In the genomic region with DNA sequence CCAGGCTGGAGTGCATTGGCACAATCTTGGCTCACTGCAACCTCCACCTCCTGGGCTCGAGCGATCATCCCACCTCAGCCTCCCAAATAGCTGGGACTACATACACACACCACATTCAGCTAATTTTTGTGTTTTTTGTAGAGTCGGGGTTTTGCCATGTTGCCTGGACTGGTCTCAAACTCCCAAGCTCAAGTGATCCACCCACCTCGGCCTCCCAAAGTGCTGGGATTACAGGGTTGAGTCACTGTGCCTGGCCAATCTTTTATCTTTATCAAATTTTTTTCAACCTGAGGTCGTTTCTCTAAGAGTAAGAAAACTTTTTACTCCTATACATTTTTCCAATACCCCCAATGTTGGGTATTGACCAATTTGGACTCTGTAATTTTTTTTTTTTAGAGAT, we compare ENCODE assay signal across 22 cellular contexts. TPM values are rescaled to one million over a fixed set of nuclear protein-coding genes. Genes with fewer than 3 reads are reported as not detected.
A peak's percentile ranks its signal among the peaks of the same experiment; 100 is the strongest.
DNase-seq lines count a peak whose midpoint lies in the region; ATAC-seq, FAIRE-seq and TF ChIP-seq lines count a peak whose summit lies in the region.
"Had no signal": no experiment of that assay in that cellular context is flagged by ENCODE, and none has a peak within 500 bp of the region (broad histone marks: within the 10 kb centered on the region; RNA-seq: fewer than 3 reads in every experiment).

No MANE protein-coding gene starts in this region.

- no peaks in the 10 kb centered on the region for H3K27me3 Mint-ChIP-seq in astrocyte (ENCODE audit: low read depth, unreplicated experiment)
- H3K27me3 Mint-ChIP-seq: activated naive CD8-positive, alpha-beta T cell; B cell had no signal

- FAIRE-seq in astrocyte (lab: Jason Lieb, UNC) = no peak

- H3K36me3 ChIP-seq in ACC112 (ENCODE audit: insufficient read depth, low read length) = no peaks in the 10 kb centered on the region
- H3K36me3 ChIP-seq in astrocyte (ENCODE audit: insufficient read depth, low read length) = no peaks in the 10 kb centered on the region
- H3K36me3 ChIP-seq in A673 (ENCODE audit: insufficient read depth, low read length, poor library complexity, severe bottlenecking) = no peaks in the 10 kb centered on the region
- H3K36me3 ChIP-seq: stomach, tibial artery had no signal

- no peaks in the 10 kb centered on the region for H3K9me3 Mint-ChIP-seq in astrocyte (ENCODE audit: unreplicated experiment)
- H3K9me3 Mint-ChIP-seq: central memory CD8-positive, alpha-beta T cell; natural killer cell had no signal

- no peak for ATAC-seq in GM18870 (IDR thresholded peaks at IDR 0.05; ENCODE audit: unreplicated experiment)
- ATAC-seq: natural killer cell had no signal

- CTCF ChIA-PET in A673 (lab: Charles Lee) = no interaction called here

- no TSS peak for BruUV-seq in A673 (replicated peaks; lab: Mats Ljungman, UMichigan)

- peak overlapping the region; percentile 15 for H2AFZ ChIP-seq in ACC112 (ENCODE audit: low read length, unreplicated experiment)
- H2AFZ ChIP-seq in astrocyte (ENCODE audit: low read depth, low read length) = peak overlapping the region; percentile 73

- intact Hi-C loops in A673 (cut with micrococcal nuclease; ENCODE audit: unreplicated experiment) = no loop called here

- H4K20me1 ChIP-seq in astrocyte (ENCODE audit: insufficient read depth, low read length) = no peaks in the 10 kb centered on the region

- no peak for TF ChIP-seq CTCF in astrocyte (IDR thresholded peaks at IDR 0.05; ENCODE audit: insufficient read depth, low read depth, low read length)
- TF ChIP-seq CTCF in A673 (conservative IDR thresholded peaks at IDR 0.05; ENCODE audit: low read depth, low read length) = no peak

- H3K79me2 ChIP-seq in ACC112 (ENCODE audit: control insufficient read depth, insufficient read depth, low read length, unreplicated experiment) (no peaks in the 10 kb centered on the region), astrocyte (ENCODE audit: insufficient read depth, low read length) (no peaks in the 10 kb centered on the region)

- H3K4me1 ChIP-seq in ACC112 (ENCODE audit: control insufficient read depth, insufficient read depth, low read length, unreplicated experiment) (peaks cover 14% of the 10 kb centered on the region), astrocyte (ENCODE audit: insufficient read depth, low read length) (peaks cover 14% of the 10 kb centered on the region), A673 (ENCODE audit: insufficient read depth, low read length, poor library complexity, severe bottlenecking) (peaks cover 4% of the 10 kb centered on the region)
- H3K4me1 ChIP-seq: stomach, tibial artery had no signal

- H3K27ac ChIP-seq in ACC112 (ENCODE audit: low read depth, low read length) = peak overlapping the region; percentile 73
- H3K27ac ChIP-seq in astrocyte (ENCODE audit: low read depth, low read length) = peak overlapping the region; percentile 74
- no peak overlapping the region for H3K27ac ChIP-seq in A673 (ENCODE audit: low read depth, low read length, poor library complexity, severe bottlenecking)
- H3K27ac ChIP-seq: stomach, tibial artery had no signal

- POLR2A ChIA-PET in A673 (lab: Charles Lee; ENCODE audit: low non-redundant PET) = no interaction called here

- peak overlapping the region; percentile 82 for H3K27ac Mint-ChIP-seq in astrocyte (ENCODE audit: unreplicated experiment)
- H3K27ac Mint-ChIP-seq: activated naive CD8-positive, alpha-beta T cell; B cell; natural killer cell had no signal

- peaks cover 13% of the 10 kb centered on the region for H3K4me1 Mint-ChIP-seq in astrocyte (ENCODE audit: low read depth, unreplicated experiment)
- H3K4me1 Mint-ChIP-seq: B cell; central memory CD8-positive, alpha-beta T cell; natural killer cell had no signal

- no peak overlapping the region for H3K9ac ChIP-seq in astrocyte (ENCODE audit: low read length)

- no peak overlapping the region for H3K4me3 Mint-ChIP-seq in astrocyte (ENCODE audit: unreplicated experiment)
- H3K4me3 Mint-ChIP-seq: activated naive CD8-positive, alpha-beta T cell; B cell; central memory CD8-positive, alpha-beta T cell; natural killer cell had no signal

- DNase-seq in HT1080 (ENCODE audit: low read depth) (peak; percentile 43), astrocyte (ENCODE audit: low read depth) (no peak), iris pigment epithelial cell (ENCODE audit: low read depth) (peak; percentile 20), NCI-H1092 (lab: John Stamatoyannopoulos, UW) (no peak), A673 (ENCODE audit: low spot score) (no peak), GF-D8 (lab: John Stamatoyannopoulos, UW) (no peak)
- DNase-seq: activated CD4-positive, alpha-beta T cell treated with anti-CD3 and anti-CD28 coated beads, Interleukin-2, amount 50 U/mL, for 48 hours; activated CD8-positive, alpha-beta memory T cell treated with anti-CD3 and anti-CD28 coated beads, Interleukin-2, amount 50 U/mL, for 48 hours; KBM-7; MM.1S; natural killer cell; NCI-H2171; NCI-H526; SIG-M5; stomach; tibial artery had no signal

- H3K27me3 ChIP-seq in ACC112 (ENCODE audit: insufficient read depth, low read length) (no peaks in the 10 kb centered on the region), astrocyte (ENCODE audit: insufficient read depth, low read length) (no peaks in the 10 kb centered on the region), A673 (replicated peaks; ENCODE audit: insufficient read depth, low read depth, low read length, poor library complexity) (no peaks in the 10 kb centered on the region)
- H3K27me3 ChIP-seq: stomach, tibial artery had no signal

- H3K9me3 ChIP-seq in astrocyte (ENCODE audit: insufficient read depth, low read depth, low read length) (no peaks in the 10 kb centered on the region), A673 (ENCODE audit: low read depth, low read length, poor library complexity, severe bottlenecking) (no peaks in the 10 kb centered on the region)
- H3K9me3 ChIP-seq: stomach, tibial artery had no signal

- no peaks in the 10 kb centered on the region for H3K36me3 Mint-ChIP-seq in astrocyte (ENCODE audit: low read depth, unreplicated experiment)
- H3K36me3 Mint-ChIP-seq: activated naive CD8-positive, alpha-beta T cell; natural killer cell had no signal

- H3K4me3 ChIP-seq in ACC112 (ENCODE audit: low read depth, low read length) (peak overlapping the region; percentile 22; the same call in 1 of the 2 replicates), astrocyte (ENCODE audit: insufficient read depth, low read depth, low read length) (no peak overlapping the region), A673 (ENCODE audit: low read depth, low read length, poor library complexity, severe bottlenecking) (no peak overlapping the region)
- H3K4me3 ChIP-seq: skin epidermis, stomach, tibial artery had no signal

- H3K4me2 ChIP-seq in astrocyte (ENCODE audit: low read length) = peak overlapping the region; percentile 72

RNA-seq across cellular contexts. Expression of a gene that starts 40.0 kb away (rescaled TPM):
- 262 and 444 TPM in 2 replicates for total RNA-seq in HT1080 (2014; rRNA removed; shearing (Covaris generic))
- 999 and 1,271 TPM in 2 replicates for polyA plus RNA-seq in HT1080 (2015; cell fraction: cytosol; rRNA removed)
- polyA plus RNA-seq in HT1080 (2015; cell fraction: nucleus; rRNA removed) = 741 and 770 TPM in 2 replicates
- total RNA-seq in astrocyte (614 and 687 TPM in 2 replicates), A673 (2021) (801 and 837 TPM in 2 replicates)

Comparison
In these comparisons a context has a peak if more than half of its experiments do, and no peak if none do; other contexts are left out.
1. DNase-seq: peak in HT1080 (single experiment) and iris pigment epithelial cell (single experiment); none in astrocyte (single experiment), NCI-H1092 (single experiment), A673 (single experiment) and GF-D8 (single experiment).